In genomic region chr2:102367331-102367971, GRCh38 we compare ENCODE assay signal across 1 cellular context.
TF ChIP-seq lines count a peak whose summit lies in the region.

No MANE protein-coding gene starts in this region.

TF ChIP-seq in GM12878, 131 proteins besides CTCF, POLR2A, EP300 and RAD21 (continues in another document):
- TF ChIP-seq, protein P1, sequence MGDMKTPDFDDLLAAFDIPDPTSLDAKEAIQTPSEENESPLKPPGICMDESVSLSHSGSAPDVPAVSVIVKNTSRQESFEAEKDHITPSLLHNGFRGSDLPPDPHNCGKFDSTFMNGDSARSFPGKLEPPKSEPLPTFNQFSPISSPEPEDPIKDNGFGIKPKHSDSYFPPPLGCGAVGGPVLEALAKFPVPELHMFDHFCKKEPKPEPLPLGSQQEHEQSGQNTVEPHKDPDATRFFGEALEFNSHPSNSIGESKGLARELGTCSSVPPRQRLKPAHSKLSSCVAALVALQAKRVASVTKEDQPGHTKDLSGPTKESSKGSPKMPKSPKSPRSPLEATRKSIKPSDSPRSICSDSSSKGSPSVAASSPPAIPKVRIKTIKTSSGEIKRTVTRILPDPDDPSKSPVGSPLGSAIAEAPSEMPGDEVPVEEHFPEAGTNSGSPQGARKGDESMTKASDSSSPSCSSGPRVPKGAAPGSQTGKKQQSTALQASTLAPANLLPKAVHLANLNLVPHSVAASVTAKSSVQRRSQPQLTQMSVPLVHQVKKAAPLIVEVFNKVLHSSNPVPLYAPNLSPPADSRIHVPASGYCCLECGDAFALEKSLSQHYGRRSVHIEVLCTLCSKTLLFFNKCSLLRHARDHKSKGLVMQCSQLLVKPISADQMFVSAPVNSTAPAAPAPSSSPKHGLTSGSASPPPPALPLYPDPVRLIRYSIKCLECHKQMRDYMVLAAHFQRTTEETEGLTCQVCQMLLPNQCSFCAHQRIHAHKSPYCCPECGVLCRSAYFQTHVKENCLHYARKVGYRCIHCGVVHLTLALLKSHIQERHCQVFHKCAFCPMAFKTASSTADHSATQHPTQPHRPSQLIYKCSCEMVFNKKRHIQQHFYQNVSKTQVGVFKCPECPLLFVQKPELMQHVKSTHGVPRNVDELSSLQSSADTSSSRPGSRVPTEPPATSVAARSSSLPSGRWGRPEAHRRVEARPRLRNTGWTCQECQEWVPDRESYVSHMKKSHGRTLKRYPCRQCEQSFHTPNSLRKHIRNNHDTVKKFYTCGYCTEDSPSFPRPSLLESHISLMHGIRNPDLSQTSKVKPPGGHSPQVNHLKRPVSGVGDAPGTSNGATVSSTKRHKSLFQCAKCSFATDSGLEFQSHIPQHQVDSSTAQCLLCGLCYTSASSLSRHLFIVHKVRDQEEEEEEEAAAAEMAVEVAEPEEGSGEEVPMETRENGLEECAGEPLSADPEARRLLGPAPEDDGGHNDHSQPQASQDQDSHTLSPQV (IDR thresholded peaks at IDR 0.05), result no peak
- TF ChIP-seq NFIC (IDR thresholded peaks at IDR 0.05; ENCODE audit: low read depth, low read length) (peak; percentile 59; the same call in 1 of the 2 replicates), CREM (IDR thresholded peaks at IDR 0.05; ENCODE audit: low read depth) (peak; percentile 60; the same call in 1 of the 2 replicates), USF2 (IDR thresholded peaks at IDR 0.05; ENCODE audit: borderline replicate concordance, low read depth, low read length) (no peak), CBFB (IDR thresholded peaks at IDR 0.05; ENCODE audit: low read depth) (no peak), TCF7 (IDR thresholded peaks at IDR 0.05; ENCODE audit: borderline replicate concordance) (peak; percentile 75), ETV6 (conservative IDR thresholded peaks at IDR 0.05 in 1 of 2, IDR thresholded peaks at IDR 0.05 in 1 of 2; ENCODE audit: borderline replicate concordance in 1 of 2, low read depth in 1 of 2) (peak in 1 of 2 experiments; percentile 56; a peak in 1 of 4 replicates), E2F4 (IDR thresholded peaks at IDR 0.05; ENCODE audit: low read depth, low read length) (no peak), DPF2 (IDR thresholded peaks at IDR 0.05) (no peak), GABPA (IDR thresholded peaks at IDR 0.05; ENCODE audit: low read depth) (0 out of 2 replicates have a peak, but pooled peaks have one; percentile 10), BACH1 (IDR thresholded peaks at IDR 0.05; ENCODE audit: borderline replicate concordance) (no peak), STAT3 (IDR thresholded peaks at IDR 0.05; ENCODE audit: low read depth, low read length) (no peak), NBN (IDR thresholded peaks at IDR 0.05) (peak; percentile 22; the same call in 1 of the 2 replicates), NRF1 (conservative IDR thresholded peaks at IDR 0.05; ENCODE audit: low read depth, low read length) (no peak), LARP7 (IDR thresholded peaks at IDR 0.05) (no peak), TAF1 (IDR thresholded peaks at IDR 0.05; ENCODE audit: borderline replicate concordance, low read depth, low read length) (no peak), SREBF1 (IDR thresholded peaks at IDR 0.05; ENCODE audit: low read length) (no peak), ESRRA (IDR thresholded peaks at IDR 0.05; ENCODE audit: low read length) (no peak), HDGF (IDR thresholded peaks at IDR 0.05) (no peak), MTA2 (IDR thresholded peaks at IDR 0.05; ENCODE audit: low read depth) (peak; percentile 78), BHLHE40 (IDR thresholded peaks at IDR 0.05; ENCODE audit: borderline replicate concordance in 1 of 2, low read depth in 2 of 2, low read length in 1 of 2) (peak; percentile 25 to 27; a peak in 1 of 4 replicates), IKZF1 (conservative IDR thresholded peaks at IDR 0.05) (peak; percentile 71), TCF12 (IDR thresholded peaks at IDR 0.05; ENCODE audit: low read depth, low read length) (no peak), BMI1 (IDR thresholded peaks at IDR 0.05; ENCODE audit: borderline replicate concordance) (no peak; the same call in 1 of the 2 replicates), HDAC6 (IDR thresholded peaks at IDR 0.05; ENCODE audit: unreplicated experiment) (no peak), POU2F2 (IDR thresholded peaks at IDR 0.05; ENCODE audit: borderline replicate concordance, low read depth, low read length) (no peak), NFXL1 (IDR thresholded peaks at IDR 0.05; ENCODE audit: borderline replicate concordance) (no peak), POLR2AphosphoS2 (IDR thresholded peaks at IDR 0.05; ENCODE audit: low read depth, low read length) (no peak), RFX5 (IDR thresholded peaks at IDR 0.05; ENCODE audit: low read depth, low read length) (no peak), IKZF2 (IDR thresholded peaks at IDR 0.05) (peak; percentile 80 to 82), CREB1 (IDR thresholded peaks at IDR 0.05; ENCODE audit: low read depth) (peak; percentile 36; the same call in 1 of the 2 replicates), PKNOX1 (IDR thresholded peaks at IDR 0.05) (peak; percentile 74; the same call in 1 of the 2 replicates)
- TF ChIP-seq, protein P2, sequence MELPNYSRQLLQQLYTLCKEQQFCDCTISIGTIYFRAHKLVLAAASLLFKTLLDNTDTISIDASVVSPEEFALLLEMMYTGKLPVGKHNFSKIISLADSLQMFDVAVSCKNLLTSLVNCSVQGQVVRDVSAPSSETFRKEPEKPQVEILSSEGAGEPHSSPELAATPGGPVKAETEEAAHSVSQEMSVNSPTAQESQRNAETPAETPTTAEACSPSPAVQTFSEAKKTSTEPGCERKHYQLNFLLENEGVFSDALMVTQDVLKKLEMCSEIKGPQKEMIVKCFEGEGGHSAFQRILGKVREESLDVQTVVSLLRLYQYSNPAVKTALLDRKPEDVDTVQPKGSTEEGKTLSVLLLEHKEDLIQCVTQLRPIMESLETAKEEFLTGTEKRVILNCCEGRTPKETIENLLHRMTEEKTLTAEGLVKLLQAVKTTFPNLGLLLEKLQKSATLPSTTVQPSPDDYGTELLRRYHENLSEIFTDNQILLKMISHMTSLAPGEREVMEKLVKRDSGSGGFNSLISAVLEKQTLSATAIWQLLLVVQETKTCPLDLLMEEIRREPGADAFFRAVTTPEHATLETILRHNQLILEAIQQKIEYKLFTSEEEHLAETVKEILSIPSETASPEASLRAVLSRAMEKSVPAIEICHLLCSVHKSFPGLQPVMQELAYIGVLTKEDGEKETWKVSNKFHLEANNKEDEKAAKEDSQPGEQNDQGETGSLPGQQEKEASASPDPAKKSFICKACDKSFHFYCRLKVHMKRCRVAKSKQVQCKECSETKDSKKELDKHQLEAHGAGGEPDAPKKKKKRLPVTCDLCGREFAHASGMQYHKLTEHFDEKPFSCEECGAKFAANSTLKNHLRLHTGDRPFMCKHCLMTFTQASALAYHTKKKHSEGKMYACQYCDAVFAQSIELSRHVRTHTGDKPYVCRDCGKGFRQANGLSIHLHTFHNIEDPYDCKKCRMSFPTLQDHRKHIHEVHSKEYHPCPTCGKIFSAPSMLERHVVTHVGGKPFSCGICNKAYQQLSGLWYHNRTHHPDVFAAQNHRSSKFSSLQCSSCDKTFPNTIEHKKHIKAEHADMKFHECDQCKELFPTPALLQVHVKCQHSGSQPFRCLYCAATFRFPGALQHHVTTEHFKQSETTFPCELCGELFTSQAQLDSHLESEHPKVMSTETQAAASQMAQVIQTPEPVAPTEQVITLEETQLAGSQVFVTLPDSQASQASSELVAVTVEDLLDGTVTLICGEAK (IDR thresholded peaks at IDR 0.05; ENCODE audit: borderline replicate concordance), result no peak
- TF ChIP-seq, protein P3, sequence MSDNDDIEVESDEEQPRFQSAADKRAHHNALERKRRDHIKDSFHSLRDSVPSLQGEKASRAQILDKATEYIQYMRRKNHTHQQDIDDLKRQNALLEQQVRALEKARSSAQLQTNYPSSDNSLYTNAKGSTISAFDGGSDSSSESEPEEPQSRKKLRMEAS (IDR thresholded peaks at IDR 0.05; ENCODE audit: low read depth, low read length), result no peak
- TF ChIP-seq, protein P4, sequence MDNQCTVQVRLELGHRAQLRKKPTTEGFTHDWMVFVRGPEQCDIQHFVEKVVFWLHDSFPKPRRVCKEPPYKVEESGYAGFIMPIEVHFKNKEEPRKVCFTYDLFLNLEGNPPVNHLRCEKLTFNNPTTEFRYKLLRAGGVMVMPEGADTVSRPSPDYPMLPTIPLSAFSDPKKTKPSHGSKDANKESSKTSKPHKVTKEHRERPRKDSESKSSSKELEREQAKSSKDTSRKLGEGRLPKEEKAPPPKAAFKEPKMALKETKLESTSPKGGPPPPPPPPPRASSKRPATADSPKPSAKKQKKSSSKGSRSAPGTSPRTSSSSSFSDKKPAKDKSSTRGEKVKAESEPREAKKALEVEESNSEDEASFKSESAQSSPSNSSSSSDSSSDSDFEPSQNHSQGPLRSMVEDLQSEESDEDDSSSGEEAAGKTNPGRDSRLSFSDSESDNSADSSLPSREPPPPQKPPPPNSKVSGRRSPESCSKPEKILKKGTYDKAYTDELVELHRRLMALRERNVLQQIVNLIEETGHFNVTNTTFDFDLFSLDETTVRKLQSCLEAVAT (IDR thresholded peaks at IDR 0.05), result no peak
- TF ChIP-seq, protein P5, sequence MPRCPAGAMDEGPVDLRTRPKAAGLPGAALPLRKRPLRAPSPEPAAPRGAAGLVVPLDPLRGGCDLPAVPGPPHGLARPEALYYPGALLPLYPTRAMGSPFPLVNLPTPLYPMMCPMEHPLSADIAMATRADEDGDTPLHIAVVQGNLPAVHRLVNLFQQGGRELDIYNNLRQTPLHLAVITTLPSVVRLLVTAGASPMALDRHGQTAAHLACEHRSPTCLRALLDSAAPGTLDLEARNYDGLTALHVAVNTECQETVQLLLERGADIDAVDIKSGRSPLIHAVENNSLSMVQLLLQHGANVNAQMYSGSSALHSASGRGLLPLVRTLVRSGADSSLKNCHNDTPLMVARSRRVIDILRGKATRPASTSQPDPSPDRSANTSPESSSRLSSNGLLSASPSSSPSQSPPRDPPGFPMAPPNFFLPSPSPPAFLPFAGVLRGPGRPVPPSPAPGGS (IDR thresholded peaks at IDR 0.05; ENCODE audit: borderline replicate concordance, insufficient read depth, low read depth, low read length, poor library complexity, severe bottlenecking), result peak; percentile 87
- TF ChIP-seq, protein P6, sequence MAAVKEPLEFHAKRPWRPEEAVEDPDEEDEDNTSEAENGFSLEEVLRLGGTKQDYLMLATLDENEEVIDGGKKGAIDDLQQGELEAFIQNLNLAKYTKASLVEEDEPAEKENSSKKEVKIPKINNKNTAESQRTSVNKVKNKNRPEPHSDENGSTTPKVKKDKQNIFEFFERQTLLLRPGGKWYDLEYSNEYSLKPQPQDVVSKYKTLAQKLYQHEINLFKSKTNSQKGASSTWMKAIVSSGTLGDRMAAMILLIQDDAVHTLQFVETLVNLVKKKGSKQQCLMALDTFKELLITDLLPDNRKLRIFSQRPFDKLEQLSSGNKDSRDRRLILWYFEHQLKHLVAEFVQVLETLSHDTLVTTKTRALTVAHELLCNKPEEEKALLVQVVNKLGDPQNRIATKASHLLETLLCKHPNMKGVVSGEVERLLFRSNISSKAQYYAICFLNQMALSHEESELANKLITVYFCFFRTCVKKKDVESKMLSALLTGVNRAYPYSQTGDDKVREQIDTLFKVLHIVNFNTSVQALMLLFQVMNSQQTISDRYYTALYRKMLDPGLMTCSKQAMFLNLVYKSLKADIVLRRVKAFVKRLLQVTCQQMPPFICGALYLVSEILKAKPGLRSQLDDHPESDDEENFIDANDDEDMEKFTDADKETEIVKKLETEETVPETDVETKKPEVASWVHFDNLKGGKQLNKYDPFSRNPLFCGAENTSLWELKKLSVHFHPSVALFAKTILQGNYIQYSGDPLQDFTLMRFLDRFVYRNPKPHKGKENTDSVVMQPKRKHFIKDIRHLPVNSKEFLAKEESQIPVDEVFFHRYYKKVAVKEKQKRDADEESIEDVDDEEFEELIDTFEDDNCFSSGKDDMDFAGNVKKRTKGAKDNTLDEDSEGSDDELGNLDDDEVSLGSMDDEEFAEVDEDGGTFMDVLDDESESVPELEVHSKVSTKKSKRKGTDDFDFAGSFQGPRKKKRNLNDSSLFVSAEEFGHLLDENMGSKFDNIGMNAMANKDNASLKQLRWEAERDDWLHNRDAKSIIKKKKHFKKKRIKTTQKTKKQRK (IDR thresholded peaks at IDR 0.05; ENCODE audit: low read depth, low read length), result no peak
